ENCODE assay signal across 8 cellular contexts in genomic region chr12:109899783-109900751, GRCh38. TPM values are rescaled to one million over a fixed set of nuclear protein-coding genes. Genes with fewer than 3 reads are reported as not detected.
DNase-seq lines count a peak whose midpoint lies in the region; ATAC-seq, FAIRE-seq and TF ChIP-seq lines count a peak whose summit lies in the region.

Gene TCHP, plus strand, starts transcription at chr12:109900274. Its CDS starts 2,753 bp downstream, at chr12:109903027.

- peak; percentile 67; the same call in 1 of the 2 replicates for TF ChIP-seq POLR2A in GM12892 (IDR thresholded peaks at IDR 0.05; ENCODE audit: low read depth, low read length)

- in situ Hi-C loops in brain microvascular endothelial cell (cut with HindIII; ENCODE audit: low pct_ligation_motif_present, low sequenced_read_pairs) = no loop called here

- peak; percentile 58 for TF ChIP-seq CTCF in brain microvascular endothelial cell (IDR thresholded peaks at IDR 0.05; ENCODE audit: low read depth, low read length, missing control alignments)

- DNase-seq in GM12892 (ENCODE audit: insufficient read length) = peak; percentile 84
- DNase-seq in NCI-H2107 treated with DMSO at 0.1 percent for 48 hours (lab: John Stamatoyannopoulos, UW; ENCODE audit: unreplicated experiment) = peak; percentile 84
- peak; percentile 87 for DNase-seq in UCSD-AML1 (lab: John Stamatoyannopoulos, UW; ENCODE audit: unreplicated experiment)
- DNase-seq in brain microvascular endothelial cell = peak; percentile 81
- DNase-seq in skeletal muscle cell (ENCODE audit: low read depth) = peak; percentile 64

- ATAC-seq in HG02970 (IDR thresholded peaks at IDR 0.05; ENCODE audit: low FRiP score, unreplicated experiment) = peak; percentile 55
- no peak for ATAC-seq in HG03025 (IDR thresholded peaks at IDR 0.05; ENCODE audit: low FRiP score, unreplicated experiment)

- H3K27ac ChIP-seq in brain microvascular endothelial cell = peak within 1 kb of the TSS; percentile 83

- FAIRE-seq in GM12892 (lab: Jason Lieb, UNC) = peak; percentile 92

- peaks cover 18% of the 10 kb centered on the region for H3K36me3 ChIP-seq in brain microvascular endothelial cell (replicated peaks)

- H3K27me3 ChIP-seq in brain microvascular endothelial cell (replicated peaks) = no peaks in the 10 kb centered on the region

- H3K4me3 ChIP-seq in brain microvascular endothelial cell (ENCODE audit: low read depth, low read length) (peak within 1 kb of the TSS; percentile 75), iPS-11a (ENCODE audit: low read depth, low read length) (peak within 1 kb of the TSS; percentile 58), skeletal muscle cell (ENCODE audit: low read depth, low read length) (peak within 1 kb of the TSS; percentile 76)

RNA-seq across cellular contexts. Expression of gene TCHP, which starts in this region (rescaled TPM):
- 8.5 TPM for polyA plus RNA-seq in GM12892 (2012; ENCODE audit: missing spikeins)
